Comparison of ENCODE assay signal across 15 cellular contexts in the genomic region with DNA sequence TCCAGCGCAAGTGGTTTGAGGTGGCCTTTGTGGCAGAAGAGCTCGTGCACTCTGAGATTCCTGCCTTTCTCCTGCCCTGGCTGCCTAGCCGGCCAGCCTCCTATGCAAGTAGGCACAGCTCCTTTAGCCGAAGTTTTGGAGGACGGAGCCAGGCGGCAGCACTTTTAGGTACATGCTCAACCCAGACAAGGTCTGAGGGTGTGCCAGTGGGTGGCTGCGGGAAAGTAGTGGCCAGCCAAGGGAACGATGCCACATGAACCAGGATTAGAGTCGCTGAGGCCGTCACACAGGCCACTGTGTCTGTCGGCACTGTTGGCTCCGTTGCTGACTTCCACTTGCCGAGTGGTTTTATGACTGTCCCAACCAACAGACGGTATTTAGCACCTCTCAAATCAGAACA.
DNase-seq lines count a peak whose midpoint lies in the region; ATAC-seq, FAIRE-seq and TF ChIP-seq lines count a peak whose summit lies in the region.
"Had no signal": no experiment of that assay in that cellular context is flagged by ENCODE, and none has a peak within 500 bp of the region (broad histone marks: within the 10 kb centered on the region; RNA-seq: fewer than 3 reads in every experiment).

No MANE protein-coding gene starts in this region.

- WGBS in IMR-90 (ENCODE audit: extremely low coverage in 2 of 2, insufficient read length in 1 of 2), 2 experiments: 77% methylated on average over 5 of the region's 14 CpGs; no CpG with 5 or more reads in 1 of the 2 experiments
- WGBS in neuronal stem cell (ENCODE audit: extremely low coverage in 2 of 2, insufficient read length in 2 of 2, insufficient replicate concordance in 1 of 2), 2 donors: no CpG with 5 or more reads among the region's 14 CpGs

- TF ChIP-seq CTCF in IMR-90 (conservative IDR thresholded peaks at IDR 0.05; ENCODE audit: low read depth, low read length) (no peak), foreskin keratinocyte (conservative IDR thresholded peaks at IDR 0.05) (no peak)

- H4K5ac ChIP-seq in IMR-90 (ENCODE audit: low read depth, low read length): no peak overlapping the region

- CTCF ChIA-PET in IMR-90 (lab: Yijun Ruan, JAX): no interaction called here
- CTCF ChIA-PET in CD8-positive, alpha-beta memory T cell (lab: Charles Lee): no interaction called here

- H2BK120ac ChIP-seq in IMR-90 (ENCODE audit: low read depth, low read length): no peak overlapping the region
- no peak overlapping the region for H2BK120ac ChIP-seq in neuronal stem cell (ENCODE audit: low read depth, low read length)

- H3K14ac ChIP-seq in IMR-90 (replicated peaks; ENCODE audit: low read depth, low read length) (no peak overlapping the region), neuronal stem cell (ENCODE audit: low read length) (peak overlapping the region; percentile 71)

- H3K56ac ChIP-seq in IMR-90 (ENCODE audit: extremely low read depth, insufficient read depth, low read length): no peak overlapping the region

- intact Hi-C loops in IMR-90 (cut with micrococcal nuclease): no loop called here

- H2BK15ac ChIP-seq in IMR-90 (ENCODE audit: low read depth, low read length) (no peak overlapping the region), neuronal stem cell (ENCODE audit: low read length) (no peak overlapping the region)

- no peak overlapping the region for H3K27ac Mint-ChIP-seq in CD8-positive, alpha-beta memory T cell
- H3K27ac Mint-ChIP-seq: H9 had no signal

- peak; percentile 20 for FAIRE-seq in urothelium cell line (lab: Jason Lieb, UNC)
- FAIRE-seq: K562 had no signal

- H3K9ac ChIP-seq in IMR-90 (ENCODE audit: low read depth, low read length): no peak overlapping the region
- peak overlapping the region; percentile 44 for H3K9ac ChIP-seq in neuronal stem cell (ENCODE audit: low read depth, low read length, poor library complexity)

- POLR2A ChIA-PET in IMR-90 (lab: Charles Lee; ENCODE audit: unreplicated experiment): no interaction called here
- POLR2A ChIA-PET in CD8-positive, alpha-beta memory T cell (lab: Charles Lee): interaction anchor here (0.6 kb wide), 1 partner anchor 33 kb away, joined by 3 read pairs; no protein-coding TSS in a partner anchor

- H4K20me1 ChIP-seq in IMR-90 (ENCODE audit: insufficient read depth, low read length): no peaks in the 10 kb centered on the region

- H3K4me1 ChIP-seq in IMR-90 (ENCODE audit: control insufficient read depth, insufficient read depth, low read length): no peaks in the 10 kb centered on the region
- H3K4me1 ChIP-seq in neuronal stem cell (ENCODE audit: control insufficient read depth in 2 of 2, insufficient read depth in 1 of 2, low read depth in 1 of 2, low read length in 2 of 2): no peaks in the 10 kb centered on the region
- H3K4me1 ChIP-seq in CD8-positive, alpha-beta memory T cell (ENCODE audit: insufficient read depth, low read length): no peaks in the 10 kb centered on the region
- H3K4me1 ChIP-seq in foreskin keratinocyte: peaks cover 13% of the 10 kb centered on the region
- H3K4me1 ChIP-seq: BE2C had no signal

- H3K23ac ChIP-seq in IMR-90 (ENCODE audit: low read depth, low read length) (no peak overlapping the region), neuronal stem cell (ENCODE audit: low read depth, low read length, poor library complexity) (no peak overlapping the region)

- H3K27ac ChIP-seq in IMR-90 (ENCODE audit: insufficient read depth, low read length): no peak overlapping the region
- H3K27ac ChIP-seq in neuronal stem cell (replicated peaks; ENCODE audit: low read length): no peak overlapping the region
- no peak overlapping the region for H3K27ac ChIP-seq in CD8-positive, alpha-beta memory T cell (ENCODE audit: low read depth, low read length)
- H3K27ac ChIP-seq in foreskin keratinocyte: no peak overlapping the region

- TF ChIP-seq RAD21 in IMR-90 (IDR thresholded peaks at IDR 0.05; ENCODE audit: low read length): no peak

- no peak overlapping the region for H3K18ac ChIP-seq in IMR-90 (ENCODE audit: low read depth, low read length)
- H3K18ac ChIP-seq in neuronal stem cell (ENCODE audit: low read length): peak overlapping the region; percentile 76

- no peaks in the 10 kb centered on the region for H3K27me3 Mint-ChIP-seq in CD8-positive, alpha-beta memory T cell
- H3K27me3 Mint-ChIP-seq: CD4-positive, CD25-positive, alpha-beta regulatory T cell had no signal

- H3K36me3 ChIP-seq in IMR-90 (ENCODE audit: control insufficient read depth, insufficient read depth, low read length): peaks cover 18% of the 10 kb centered on the region
- H3K36me3 ChIP-seq in neuronal stem cell (replicated peaks in 1 of 2; ENCODE audit: control insufficient read depth in 2 of 2, insufficient read depth in 2 of 2, low read length in 2 of 2): peaks cover 10 to 50% of the 10 kb centered on the region in 2 donors
- H3K36me3 ChIP-seq in CD8-positive, alpha-beta memory T cell (ENCODE audit: insufficient read depth, low read length): peaks cover 15% of the 10 kb centered on the region

- no peak overlapping the region for H3K4ac ChIP-seq in IMR-90 (ENCODE audit: low read depth, low read length)
- H3K4ac ChIP-seq in neuronal stem cell (ENCODE audit: low read length): no peak overlapping the region

- TF ChIP-seq POLR2A in IMR-90 (IDR thresholded peaks at IDR 0.05; ENCODE audit: low read depth, low read length): no peak

- no peak for ATAC-seq in IMR-90 (ENCODE audit: low read depth)
- ATAC-seq in foreskin keratinocyte: no peak
- no peak for ATAC-seq in HG02870 (IDR thresholded peaks at IDR 0.05; ENCODE audit: unreplicated experiment)
- ATAC-seq: K562 had no signal

- H2BK20ac ChIP-seq in IMR-90 (ENCODE audit: low read depth, low read length): no peak overlapping the region

- H3K9me1 ChIP-seq in IMR-90 (ENCODE audit: insufficient read depth, low read length): 0 out of 2 replicates have a peak, but pooled peaks cover 3% of the 10 kb centered on the region

- no peak overlapping the region for H2BK12ac ChIP-seq in neuronal stem cell (ENCODE audit: low read length)

- H3K79me1 ChIP-seq in IMR-90 (ENCODE audit: low read depth in 1 of 2, low read length in 2 of 2) (no peaks in the 10 kb centered on the region), neuronal stem cell (ENCODE audit: low read depth, low read length) (peaks cover 2% of the 10 kb centered on the region)

- no TSS peak for BruUV-seq in IMR-90 (replicated peaks; lab: Mats Ljungman, UMichigan)

- H4K91ac ChIP-seq in IMR-90 (ENCODE audit: insufficient read depth, low read depth, low read length): no peak overlapping the region
- no peak overlapping the region for H4K91ac ChIP-seq in neuronal stem cell (ENCODE audit: low read depth, low read length, poor library complexity)

- H2AFZ ChIP-seq in IMR-90 (replicated peaks; ENCODE audit: low read length, poor library complexity) (peak overlapping the region; percentile 8), neuronal stem cell (ENCODE audit: low read length) (no peak overlapping the region)

- H3K4me3 ChIP-seq in IMR-90 (ENCODE audit: insufficient read depth, low read depth, low read length) (no peak overlapping the region), neuronal stem cell (ENCODE audit: low read length in 2 of 2) (peak overlapping the region in 1 of 2 donors; percentile 19)
- H3K4me3 ChIP-seq in CD8-positive, alpha-beta memory T cell (ENCODE audit: low read length): no peak overlapping the region
- H3K4me3 ChIP-seq: K562 had no signal

- dilution Hi-C loops in IMR-90 (cut with HindIII; ENCODE audit: low sequenced_read_pairs, unreplicated experiment): no loop called here

- peaks cover 0 to 4% (median 0%) of the 10 kb centered on the region in 3 donors for H3K4me1 Mint-ChIP-seq in CD8-positive, alpha-beta memory T cell
- H3K4me1 Mint-ChIP-seq: CD4-positive, CD25-positive, alpha-beta regulatory T cell; H9 had no signal

- peaks cover 5 to 62% (median 14%) of the 10 kb centered on the region in 3 donors for H3K36me3 Mint-ChIP-seq in CD8-positive, alpha-beta memory T cell

- no peaks in the 10 kb centered on the region for H3K9me3 Mint-ChIP-seq in CD8-positive, alpha-beta memory T cell
- H3K9me3 Mint-ChIP-seq: CD4-positive, CD25-positive, alpha-beta regulatory T cell; H9 had no signal

- H3K9me3 ChIP-seq in IMR-90 (ENCODE audit: control insufficient read depth, insufficient read depth, low read length): no peaks in the 10 kb centered on the region
- no peaks in the 10 kb centered on the region for H3K9me3 ChIP-seq in neuronal stem cell (replicated peaks in 1 of 2; ENCODE audit: control insufficient read depth in 2 of 2, insufficient read depth in 1 of 2, low read depth in 1 of 2, low read length in 2 of 2)
- no peaks in the 10 kb centered on the region for H3K9me3 ChIP-seq in CD8-positive, alpha-beta memory T cell (ENCODE audit: low read length)
- H3K9me3 ChIP-seq: BE2C had no signal

- no peak overlapping the region for H2AK5ac ChIP-seq in IMR-90 (ENCODE audit: low read depth, low read length)
- H2AK5ac ChIP-seq in neuronal stem cell (ENCODE audit: low read depth, low read length): no peak overlapping the region

- H2AK9ac ChIP-seq in IMR-90 (replicated peaks; ENCODE audit: low read depth, low read length, poor library complexity): no peak overlapping the region

- H2BK5ac ChIP-seq in IMR-90 (ENCODE audit: low read depth, low read length, poor library complexity, severe bottlenecking): no peak overlapping the region
- H2BK5ac ChIP-seq in neuronal stem cell (ENCODE audit: low read length): no peak overlapping the region

- in situ Hi-C loops in IMR-90 (cut with MboI; ENCODE audit: low sequenced_read_pairs): no loop called here

- H3K4me3 Mint-ChIP-seq in CD8-positive, alpha-beta memory T cell: no peak overlapping the region
- H3K4me3 Mint-ChIP-seq: CD4-positive, CD25-positive, alpha-beta regulatory T cell; H9 had no signal

- H3K4me2 ChIP-seq in IMR-90 (ENCODE audit: low read depth, low read length): no peak overlapping the region
- no peak overlapping the region for H3K4me2 ChIP-seq in neuronal stem cell (ENCODE audit: insufficient read depth, low read length, poor library complexity, severe bottlenecking)

- DNase-seq in IMR-90: no peak
- peak; percentile 52 for DNase-seq in cerebellum (ENCODE audit: low spot score)
- DNase-seq in neuronal stem cell (ENCODE audit: low spot score): no peak
- DNase-seq in urothelium cell line (ENCODE audit: low spot score): no peak
- DNase-seq in CD8-positive, alpha-beta memory T cell: no peak
- DNase-seq in foreskin keratinocyte: no peak
- DNase-seq: BE2C; CD4-positive, CD25-positive, alpha-beta regulatory T cell; DMS153; DMS79; GF-D8; GOT3; H9 had no signal

- H3K27me3 ChIP-seq in IMR-90 (ENCODE audit: control insufficient read depth, insufficient read depth, low read length): no peaks in the 10 kb centered on the region
- no peaks in the 10 kb centered on the region for H3K27me3 ChIP-seq in neuronal stem cell (ENCODE audit: control insufficient read depth in 3 of 3, insufficient read depth in 3 of 3, low read depth in 1 of 3, low read length in 3 of 3)
- no peaks in the 10 kb centered on the region for H3K27me3 ChIP-seq in CD8-positive, alpha-beta memory T cell (ENCODE audit: insufficient read depth, low read length, poor library complexity, severe bottlenecking)
- no peaks in the 10 kb centered on the region for H3K27me3 ChIP-seq in foreskin keratinocyte
- H3K27me3 ChIP-seq: BE2C had no signal

- no peak overlapping the region for H4K8ac ChIP-seq in IMR-90 (ENCODE audit: low read depth in 2 of 2, low read length in 2 of 2)
- no peak overlapping the region for H4K8ac ChIP-seq in neuronal stem cell (ENCODE audit: low read depth, low read length)

TF ChIP-seq in IMR-90, 13 proteins besides CTCF, POLR2A, EP300 and RAD21 (continues in another document):
- TF ChIP-seq SMC3 (IDR thresholded peaks at IDR 0.05; ENCODE audit: low read depth, low read length): no peak
